15 cellular contexts compared by ENCODE assay signal in the genomic region with DNA sequence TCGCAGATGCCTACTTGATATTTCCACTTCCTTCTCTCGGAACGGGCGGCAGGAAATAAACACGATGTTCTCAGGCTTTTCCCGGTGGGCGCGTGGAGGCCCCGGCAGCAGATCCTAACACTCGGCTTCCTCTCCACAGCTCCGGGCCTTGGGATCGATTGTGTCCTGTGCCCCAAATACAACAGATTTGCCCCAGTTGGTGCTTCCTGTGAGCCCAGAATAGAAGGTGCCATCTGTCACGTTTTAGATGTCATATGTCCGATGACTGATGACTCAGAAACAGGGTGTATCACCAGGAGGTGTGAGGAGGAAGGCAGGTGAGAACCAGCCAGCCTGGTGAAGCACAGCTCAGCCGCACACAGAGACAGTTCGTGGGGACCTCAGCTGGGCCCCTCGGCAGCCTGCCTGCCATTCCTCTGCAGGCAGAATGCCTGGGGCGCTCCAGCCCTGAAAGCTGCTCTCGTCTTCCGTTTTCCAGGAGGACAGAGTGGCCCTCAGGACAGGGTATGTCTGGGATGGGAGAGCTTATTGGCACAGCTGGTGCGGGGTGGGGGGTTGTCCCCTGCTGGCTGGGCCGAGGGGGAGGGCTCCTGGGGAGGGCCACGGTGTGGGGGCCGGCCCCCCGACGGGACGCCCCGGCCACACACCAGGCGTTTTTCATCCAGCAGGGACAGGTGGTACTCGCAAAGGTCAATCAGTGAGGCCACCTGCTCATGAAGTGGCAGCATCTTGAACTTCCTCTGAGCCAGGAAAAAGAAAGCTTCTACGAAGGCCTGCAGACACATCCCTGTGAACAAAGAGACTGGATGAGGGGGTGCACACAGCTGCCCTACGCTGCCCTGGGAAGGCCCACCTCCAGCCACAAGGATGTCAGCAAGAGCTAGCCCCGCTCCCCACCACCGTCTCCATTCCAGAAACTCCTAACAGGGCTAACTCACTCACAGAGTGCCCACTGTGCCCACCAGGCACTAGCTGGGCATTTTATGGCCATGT.
DNase-seq lines count a peak whose midpoint lies in the region; ATAC-seq and TF ChIP-seq lines count a peak whose summit lies in the region.
"Had no signal": no experiment of that assay in that cellular context is flagged by ENCODE, and none has a peak within 500 bp of the region (broad histone marks: within the 10 kb centered on the region; RNA-seq: fewer than 3 reads in every experiment).

No MANE protein-coding gene starts in this region.

- H3K4me3 Mint-ChIP-seq in central memory CD8-positive, alpha-beta T cell, result peak overlapping the region; percentile 54
- H3K4me3 Mint-ChIP-seq in CD14-positive monocyte, result no peak overlapping the region
- H3K4me3 Mint-ChIP-seq: activated CD4-positive, alpha-beta T cell treated with anti-CD3 and anti-CD28 coated beads, Interleukin-2, amount 10 ng/mL, durations not matched to agents 24 days and 14 days; naive thymus-derived CD8-positive, alpha-beta T cell; T-cell had no signal

- H2AFZ ChIP-seq in osteoblast (ENCODE audit: low read length), result no peak overlapping the region

- no peaks in the 10 kb centered on the region for H3K9me3 Mint-ChIP-seq in central memory CD8-positive, alpha-beta T cell
- peaks cover 0 to 2% (median 0%) of the 10 kb centered on the region in 7 donors for H3K9me3 Mint-ChIP-seq in CD14-positive monocyte
- H3K9me3 Mint-ChIP-seq: activated CD4-positive, alpha-beta T cell treated with anti-CD3 and anti-CD28 coated beads, Interleukin-2, amount 10 ng/mL, durations not matched to agents 24 days and 14 days; naive thymus-derived CD8-positive, alpha-beta T cell; T-cell had no signal

- no peak overlapping the region for H3K4me2 ChIP-seq in osteoblast (ENCODE audit: insufficient read depth, low read length)

- ATAC-seq in central memory CD8-positive, alpha-beta T cell (replicated peaks; ENCODE audit: extremely low read depth, poor library complexity, severe bottlenecking), result peak; percentile 88
- ATAC-seq in GM21367 (IDR thresholded peaks at IDR 0.05; ENCODE audit: unreplicated experiment), result no peak
- no peak for ATAC-seq in GM19324 (IDR thresholded peaks at IDR 0.05; ENCODE audit: low FRiP score, unreplicated experiment)
- ATAC-seq: heart left ventricle; naive thymus-derived CD8-positive, alpha-beta T cell; Panc1 had no signal

- peaks cover 2% of the 10 kb centered on the region for H3K36me3 Mint-ChIP-seq in central memory CD8-positive, alpha-beta T cell (ENCODE audit: insufficient read depth)
- no peaks in the 10 kb centered on the region for H3K36me3 Mint-ChIP-seq in CD14-positive monocyte
- H3K36me3 Mint-ChIP-seq: T-cell had no signal

- H4K20me1 ChIP-seq in osteoblast (ENCODE audit: insufficient read depth, low read length), result no peaks in the 10 kb centered on the region

- peak overlapping the region; percentile 49 for H3K27ac Mint-ChIP-seq in central memory CD8-positive, alpha-beta T cell (ENCODE audit: low read depth)
- H3K27ac Mint-ChIP-seq in CD14-positive monocyte, result no peak overlapping the region
- H3K27ac Mint-ChIP-seq: activated CD4-positive, alpha-beta T cell treated with anti-CD3 and anti-CD28 coated beads, Interleukin-2, amount 10 ng/mL, durations not matched to agents 24 days and 14 days; naive thymus-derived CD8-positive, alpha-beta T cell; T-cell had no signal

- H3K4me1 ChIP-seq in osteoblast (ENCODE audit: insufficient read depth, low read length), result peaks cover 2% of the 10 kb centered on the region

- intact Hi-C loops in CD14-positive monocyte (cut with micrococcal nuclease), result no loop called here

- no peaks in the 10 kb centered on the region for H3K27me3 ChIP-seq in osteoblast (ENCODE audit: insufficient read depth, low read length)
- H3K27me3 ChIP-seq: heart left ventricle had no signal

- H3K4me3 ChIP-seq in osteoblast (ENCODE audit: insufficient read depth, low read length), result no peak overlapping the region
- H3K4me3 ChIP-seq: heart left ventricle had no signal

- H3K27ac ChIP-seq in osteoblast (ENCODE audit: low read depth, low read length), result no peak overlapping the region
- H3K27ac ChIP-seq: 22Rv1, heart left ventricle had no signal

- peaks cover 11% of the 10 kb centered on the region for H3K4me1 Mint-ChIP-seq in central memory CD8-positive, alpha-beta T cell
- H3K4me1 Mint-ChIP-seq in CD14-positive monocyte, result peaks cover 8% of the 10 kb centered on the region
- H3K4me1 Mint-ChIP-seq: activated CD4-positive, alpha-beta T cell treated with anti-CD3 and anti-CD28 coated beads, Interleukin-2, amount 10 ng/mL, durations not matched to agents 24 days and 14 days; T-cell had no signal

- H3K27me3 Mint-ChIP-seq in central memory CD8-positive, alpha-beta T cell, result no peaks in the 10 kb centered on the region
- peaks cover 0 to 13% (median 8%) of the 10 kb centered on the region in 3 donors for H3K27me3 Mint-ChIP-seq in CD14-positive monocyte (ENCODE audit: low read depth in 3 of 3)
- H3K27me3 Mint-ChIP-seq: activated CD4-positive, alpha-beta T cell treated with anti-CD3 and anti-CD28 coated beads, Interleukin-2, amount 10 ng/mL, durations not matched to agents 24 days and 14 days; naive thymus-derived CD8-positive, alpha-beta T cell; T-cell had no signal

- no peaks in the 10 kb centered on the region for H3K36me3 ChIP-seq in osteoblast (ENCODE audit: insufficient read depth, low read length)
- H3K36me3 ChIP-seq: heart left ventricle had no signal

- no peaks in the 10 kb centered on the region for H3K9me3 ChIP-seq in osteoblast (ENCODE audit: low read depth, low read length)
- H3K9me3 ChIP-seq: heart left ventricle had no signal

- TF ChIP-seq CTCF in osteoblast (IDR thresholded peaks at IDR 0.05; ENCODE audit: extremely low read depth, low read depth, low read length), result no peak
- TF ChIP-seq CTCF in CD14-positive monocyte (IDR thresholded peaks at IDR 0.05), result no peak

- H3K79me2 ChIP-seq in osteoblast (ENCODE audit: insufficient read depth, low read length), result no peaks in the 10 kb centered on the region

- peak; percentile 63 for DNase-seq in DMS 273 (lab: John Stamatoyannopoulos, UW; ENCODE audit: unreplicated experiment)
- DNase-seq in DMS 273 treated with DMSO at 0.1 percent for 48 hours (lab: John Stamatoyannopoulos, UW), result no peak
- peak; percentile 51 for DNase-seq in NCI-H510A (lab: John Stamatoyannopoulos, UW)
- no peak for DNase-seq in central memory CD8-positive, alpha-beta T cell (ENCODE audit: low spot score in 2 of 2)
- peak; percentile 76 for DNase-seq in osteoblast (ENCODE audit: insufficient read length, low spot score, missing footprints)
- no peak for DNase-seq in CD14-positive monocyte (ENCODE audit: low spot score)
- DNase-seq: activated CD4-positive, alpha-beta T cell treated with anti-CD3 and anti-CD28 coated beads, Interleukin-2, amount 10 ng/mL, durations not matched to agents 24 days and 14 days; COR-L47; naive thymus-derived CD8-positive, alpha-beta T cell had no signal

Comparison
In these comparisons a context has a peak if more than half of its experiments do, and no peak if none do; other contexts are left out.
1. DNase-seq: peak in DMS 273 (single experiment), NCI-H510A (single experiment) and osteoblast (single experiment); none in DMS 273 treated with DMSO at 0.1 percent for 48 hours (single experiment), central memory CD8-positive, alpha-beta T cell (0 of 2) and CD14-positive monocyte (single experiment).